16 cellular contexts compared by ENCODE assay signal in the genomic region with DNA sequence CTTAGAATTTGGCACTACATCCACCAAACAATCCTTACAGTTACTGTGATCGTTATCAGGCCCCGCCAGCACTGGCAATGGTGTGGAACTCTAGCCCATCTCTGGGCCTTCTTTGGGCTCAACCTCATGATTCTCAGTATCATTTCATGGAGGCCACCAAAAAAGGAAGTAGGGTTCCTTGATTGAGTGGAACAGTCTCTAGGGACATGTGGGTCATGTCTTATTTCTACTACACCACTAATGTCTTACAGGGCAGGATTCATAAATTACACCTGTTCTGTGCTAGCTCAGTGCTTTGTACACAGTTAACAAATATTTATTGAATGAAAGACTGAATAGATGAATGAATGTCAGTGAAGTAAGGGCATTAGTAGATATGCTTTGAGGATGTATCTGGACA. TPM values are rescaled to one million over a fixed set of nuclear protein-coding genes. Genes with fewer than 3 reads are reported as not detected.
DNase-seq lines count a peak whose midpoint lies in the region; ATAC-seq, FAIRE-seq and TF ChIP-seq lines count a peak whose summit lies in the region.
"Had no signal": no experiment of that assay in that cellular context is flagged by ENCODE, and none has a peak within 500 bp of the region (broad histone marks: within the 10 kb centered on the region; RNA-seq: fewer than 3 reads in every experiment).

No MANE protein-coding gene starts in this region.

- 0 out of 2 replicates have a peak, but pooled peaks cover 10% of the 10 kb centered on the region for H3K79me2 ChIP-seq in GM23338 (replicated peaks; ENCODE audit: insufficient read depth)

- peaks cover 24% of the 10 kb centered on the region for H4K20me1 ChIP-seq in GM23338 (replicated peaks; ENCODE audit: insufficient read depth)

- H3K4me2 ChIP-seq in GM23338: no peak overlapping the region
- H3K4me2 ChIP-seq: smooth muscle cell had no signal

- no peak overlapping the region for H3K27ac ChIP-seq in GM23338 (ENCODE audit: low read depth)

- H3K4me3 Mint-ChIP-seq in activated B cell treated with CpG ODN at 0.5 μM for 24 hours (peak overlapping the region; percentile 28), GM23338 (no peak overlapping the region)
- H3K4me3 Mint-ChIP-seq: activated naive CD4-positive, alpha-beta T cell treated with anti-CD3 and anti-CD28 coated beads, Interleukin-2, amount 10 ng/mL, durations not matched to agents 7 days and 5 days had no signal

- H3K27ac Mint-ChIP-seq in activated B cell treated with CpG ODN at 0.5 μM for 24 hours: peak overlapping the region; percentile 78
- H3K27ac Mint-ChIP-seq in GM23338: no peak overlapping the region
- H3K27ac Mint-ChIP-seq: activated naive CD4-positive, alpha-beta T cell treated with anti-CD3 and anti-CD28 coated beads, Interleukin-2, amount 10 ng/mL, durations not matched to agents 7 days and 5 days had no signal

- H3K27me3 Mint-ChIP-seq in activated B cell treated with CpG ODN at 0.5 μM for 24 hours: no peaks in the 10 kb centered on the region
- H3K27me3 Mint-ChIP-seq in GM23338 (ENCODE audit: insufficient read depth, low read depth, poor library complexity): peaks cover 6% of the 10 kb centered on the region
- H3K27me3 Mint-ChIP-seq: activated naive CD4-positive, alpha-beta T cell treated with anti-CD3 and anti-CD28 coated beads, Interleukin-2, amount 10 ng/mL, durations not matched to agents 7 days and 5 days had no signal

- H3K9me2 ChIP-seq in GM23338 (ENCODE audit: insufficient read depth): no peaks in the 10 kb centered on the region

- H3K36me3 ChIP-seq in GM23338 (ENCODE audit: insufficient read depth): peaks cover 90% of the 10 kb centered on the region

- no peaks in the 10 kb centered on the region for H3K27me3 ChIP-seq in GM23338 (ENCODE audit: insufficient read depth)

- no peak overlapping the region for H3K4me3 ChIP-seq in GM23338
- H3K4me3 ChIP-seq: smooth muscle cell had no signal

- H3K36me3 Mint-ChIP-seq in activated B cell treated with CpG ODN at 0.5 μM for 24 hours (ENCODE audit: low read depth) (peaks cover 65% of the 10 kb centered on the region), GM23338 (ENCODE audit: low read depth) (peaks cover 94% of the 10 kb centered on the region)

- DNase-seq in GM18507 (ENCODE audit: extremely low spot score, insufficient read length, low read depth) (peak; percentile 59), activated B cell treated with CpG ODN at 0.5 μM for 24 hours (no peak), GM23338 (ENCODE audit: low spot score) (no peak), NOMO-1 (lab: John Stamatoyannopoulos, UW; ENCODE audit: unreplicated experiment in 2 of 2) (no peak), ureter (ENCODE audit: low spot score) (no peak), ecto neural progenitor cell (ENCODE audit: low spot score) (no peak)
- DNase-seq: activated CD4-positive, CD25-positive, alpha-beta regulatory T cell; activated naive CD4-positive, alpha-beta T cell treated with anti-CD3 and anti-CD28 coated beads, Interleukin-2, amount 10 ng/mL, durations not matched to agents 7 days and 5 days; COR-L47; NCI-H1092; PC-3; stimulated activated naive CD4-positive, alpha-beta T cell had no signal

- intact Hi-C loops in activated B cell treated with CpG ODN at 0.5 μM for 24 hours (cut with micrococcal nuclease): loop anchor here (2.0 to 5.0 kb wide), 2 partner anchors 18 to 139 kb away; no protein-coding TSS in a partner anchor

- TF ChIP-seq CTCF in activated B cell treated with CpG ODN at 0.5 μM for 24 hours (IDR thresholded peaks at IDR 0.05): no peak
- no peak for TF ChIP-seq CTCF in GM23338 (conservative IDR thresholded peaks at IDR 0.05; ENCODE audit: low read depth in 2 of 2)

- POLR2A ChIA-PET in activated B cell treated with CpG ODN at 0.5 μM for 24 hours (lab: Charles Lee): no interaction called here

- H3K4me1 Mint-ChIP-seq in activated B cell treated with CpG ODN at 0.5 μM for 24 hours (peaks cover 22% of the 10 kb centered on the region), GM23338 (no peaks in the 10 kb centered on the region)

- peak; percentile 86 for ATAC-seq in GM21367 (IDR thresholded peaks at IDR 0.05; ENCODE audit: unreplicated experiment)
- peak; percentile 82 for ATAC-seq in HG03064 (IDR thresholded peaks at IDR 0.05; ENCODE audit: low read depth, unreplicated experiment)
- ATAC-seq in activated B cell treated with CpG ODN at 0.5 μM for 24 hours (ENCODE audit: low read depth): peak; percentile 98
- ATAC-seq in GM23338: no peak

- H3K4me1 ChIP-seq in GM23338 (ENCODE audit: insufficient read depth): no peaks in the 10 kb centered on the region

- H3F3A ChIP-seq in GM23338 (replicated peaks; ENCODE audit: low read depth): peaks cover 43% of the 10 kb centered on the region

- CTCF ChIA-PET in activated B cell treated with CpG ODN at 0.5 μM for 24 hours (lab: Charles Lee): interaction anchor here (1.0 kb wide), 2 partner anchors 15 to 210 kb away, joined by 3 to 4 read pairs; no protein-coding TSS in a partner anchor

- H2AFZ ChIP-seq in GM23338: no peak overlapping the region

- H3K9me3 Mint-ChIP-seq in activated B cell treated with CpG ODN at 0.5 μM for 24 hours (no peaks in the 10 kb centered on the region), GM23338 (no peaks in the 10 kb centered on the region; the same call in 2 of the 3 replicates)
- H3K9me3 Mint-ChIP-seq: activated naive CD4-positive, alpha-beta T cell treated with anti-CD3 and anti-CD28 coated beads, Interleukin-2, amount 10 ng/mL, durations not matched to agents 7 days and 5 days had no signal

- FAIRE-seq in GM18507 (lab: Jason Lieb, UNC): peak; percentile 78
- FAIRE-seq: H1 had no signal

TF ChIP-seq in GM23338, 12 proteins besides CTCF, POLR2A, EP300 and RAD21 (continues in another document):
- TF ChIP-seq ZNF114 (CRISPR knock-in tag; IDR thresholded peaks at IDR 0.05) (no peak), NANOG (IDR thresholded peaks at IDR 0.05; ENCODE audit: borderline replicate concordance) (no peak), EZH2 (IDR thresholded peaks at IDR 0.05; ENCODE audit: low read depth, unreplicated experiment) (no peak), POLR2AphosphoS5 (IDR thresholded peaks at IDR 0.05; ENCODE audit: low read depth) (no peak), ZNF331 (CRISPR knock-in tag; IDR thresholded peaks at IDR 0.05; ENCODE audit: low read depth) (no peak), JUNB (IDR thresholded peaks at IDR 0.05; ENCODE audit: unreplicated experiment) (no peak), STAT1 (IDR thresholded peaks at IDR 0.05; ENCODE audit: unreplicated experiment) (no peak), CREB1 (CRISPR knock-in tag; IDR thresholded peaks at IDR 0.05; ENCODE audit: low read depth) (no peak)

RNA-seq across cellular contexts. Expression of a gene that starts 53.9 kb away (rescaled TPM):
- total RNA-seq in activated B cell treated with CpG ODN at 0.5 μM for 24 hours: 55.9 and 61.7 TPM in 2 replicates
- 33.1 and 41.7 TPM in 2 replicates for total RNA-seq in GM23338 (2014; rRNA removed; shearing (Covaris generic))
- 10.9 and 13.8 TPM in 2 replicates for polyA plus RNA-seq in GM23338 (2016; fragmentation: Nextera tagmentation; extraction: Ambion mirVana)
- 48.5 TPM for total RNA-seq in ureter

RNA-seq across cellular contexts. Expression of a gene that starts 54.2 kb away (rescaled TPM):
- total RNA-seq in activated B cell treated with CpG ODN at 0.5 μM for 24 hours: 46.1 and 47.5 TPM in 2 replicates
- total RNA-seq in GM23338 (2014; rRNA removed; shearing (Covaris generic)): 39.9 and 50.3 TPM in 2 replicates
- 42.4 and 53.0 TPM in 2 replicates for polyA plus RNA-seq in GM23338 (2016; fragmentation: Nextera tagmentation; extraction: Ambion mirVana)
- total RNA-seq in ureter: 40.8 TPM
